ENCODE assay signal across 8 cellular contexts in the genomic region with DNA sequence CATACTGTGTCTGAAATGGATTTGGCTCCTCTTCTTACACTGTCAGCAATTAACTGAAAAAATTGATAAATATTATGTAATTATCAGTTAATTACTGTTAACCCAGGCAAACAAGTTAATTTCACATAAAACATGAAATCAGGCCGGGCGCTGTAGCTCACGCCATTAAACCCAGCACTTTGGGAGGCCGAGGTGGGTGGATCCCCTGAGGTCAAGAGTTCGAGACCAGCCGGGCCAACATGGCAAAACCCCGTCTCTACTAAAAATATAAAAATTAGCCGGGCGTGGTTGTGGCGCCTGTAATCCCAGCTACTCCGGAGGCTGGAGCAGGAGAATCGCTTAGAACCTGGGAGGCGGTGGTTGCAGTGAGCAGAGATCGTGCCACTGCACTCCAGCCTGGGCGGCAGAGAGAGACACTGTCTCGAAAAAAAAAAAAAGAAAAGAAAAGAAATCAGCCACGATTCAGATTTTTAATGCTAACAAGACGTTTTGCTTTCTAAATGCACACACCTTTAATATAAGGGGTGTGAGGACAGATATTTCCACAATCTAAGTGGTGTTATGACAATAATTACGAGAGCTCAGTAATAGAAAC. TPM values are rescaled to one million over a fixed set of nuclear protein-coding genes. Genes with fewer than 3 reads are reported as not detected.
DNase-seq lines count a peak whose midpoint lies in the region; TF ChIP-seq lines count a peak whose summit lies in the region.

No MANE protein-coding gene starts in this region.

- in situ Hi-C loops in GM13976 (cut with MboI; ENCODE audit: low sequenced_read_pairs, unreplicated experiment) = no loop called here

- intact Hi-C loops in esophagus muscularis mucosa (cut with DNase I) (loop anchor here (2.0 to 5.0 kb wide), 2 partner anchors 21 to 67 kb away; partner anchors contain the start of genes RAB21 and THAP2), ovary (cut with DNase I) (no loop called here)

- WGBS in esophagus muscularis mucosa = 27% methylated on average over 19 of the region's 19 CpGs
- WGBS in ovary, 3 donors = 9 to 13% (median 9%) methylated on average over 19 of the region's 19 CpGs

- DNase-seq in RPMI8226 (peak; percentile 8), esophagus muscularis mucosa (ENCODE audit: extremely low spot score) (no peak), ovary (peak in 3 of 5 donors; percentile 35 to 40 (median 39)), GM13976 (ENCODE audit: low spot score) (no peak), NCI-H1930 (lab: John Stamatoyannopoulos, UW) (no peak), DMS153 treated with DMSO at 0.1 percent for 48 hours (lab: John Stamatoyannopoulos, UW; ENCODE audit: unreplicated experiment) (no peak), 8988T (no peak)

- H3K4me1 ChIP-seq in ES-I3 (ENCODE audit: insufficient read depth, low read length) = peaks cover 6% of the 10 kb centered on the region; the same call in 1 of the 2 replicates
- H3K4me1 ChIP-seq in esophagus muscularis mucosa = peaks cover 17 to 36% (median 34%) of the 10 kb centered on the region in 4 donors
- no peaks in the 10 kb centered on the region for H3K4me1 ChIP-seq in ovary (ENCODE audit: insufficient read depth)

- H3K9ac ChIP-seq in ES-I3 (ENCODE audit: low read depth, low read length) = peak overlapping the region; percentile 82

- H3K4me3 ChIP-seq in esophagus muscularis mucosa (peak overlapping the region; percentile 79 to 84 (median 81)), ovary (peak overlapping the region; percentile 61)

- H3K36me3 ChIP-seq in ES-I3 (ENCODE audit: insufficient read depth, low read length) (no peaks in the 10 kb centered on the region), esophagus muscularis mucosa (peaks cover 0 to 5% (median 0%) of the 10 kb centered on the region in 4 donors), ovary (no peaks in the 10 kb centered on the region)

- H3K27ac ChIP-seq in esophagus muscularis mucosa (replicated peaks in 1 of 4) (peak overlapping the region; percentile 89 to 91 (median 90)), ovary (peak overlapping the region; percentile 66 to 76)

- TF ChIP-seq POLR2A in esophagus muscularis mucosa (IDR thresholded peaks at IDR 0.05; ENCODE audit: low read depth) = no peak
- TF ChIP-seq POLR2A in ovary (IDR thresholded peaks at IDR 0.05) = no peak

- TF ChIP-seq CTCF in esophagus muscularis mucosa (IDR thresholded peaks at IDR 0.05) (no peak), ovary (IDR thresholded peaks at IDR 0.05) (no peak), GM13976 (IDR thresholded peaks at IDR 0.05; ENCODE audit: borderline replicate concordance, control extremely low read depth, extremely low read depth, insufficient read depth, missing control alignments) (no peak)

- H3K9me3 ChIP-seq in ES-I3 (ENCODE audit: control insufficient read depth, insufficient read depth, low read length) (no peaks in the 10 kb centered on the region), esophagus muscularis mucosa (no peaks in the 10 kb centered on the region), ovary (no peaks in the 10 kb centered on the region)

- TF ChIP-seq EP300 in esophagus muscularis mucosa (IDR thresholded peaks at IDR 0.05) (no peak), ovary (IDR thresholded peaks at IDR 0.05) (no peak)

- no peaks in the 10 kb centered on the region for H3K27me3 ChIP-seq in esophagus muscularis mucosa
- H3K27me3 ChIP-seq in ovary = no peaks in the 10 kb centered on the region

RNA-seq across cellular contexts. Expression of gene TMEM19, which starts 0.5 kb away (rescaled TPM):
- 10 to 100 TPM in 3 of 4 donors, 1 to 10 TPM in 1; 9.6 to 24.2 (median 16.6) TPM for total RNA-seq in esophagus muscularis mucosa
- 10 to 100 TPM in 5 of 7 donors, 1 to 10 TPM in 2; 3.9 to 16.1 (median 11.2) TPM for total RNA-seq in ovary
- polyA plus RNA-seq in ovary = 10 to 100 TPM in 1 of 2 donors, 1 to 10 TPM in 1; 5.0 to 11.5 TPM

RNA-seq across cellular contexts. Expression of gene THAP2, which starts 21.3 kb away (rescaled TPM):
- 1 to 10 TPM; 3.3 to 5.1 (median 3.7) TPM for total RNA-seq in esophagus muscularis mucosa
- total RNA-seq in ovary = 1 to 10 TPM; 4.0 to 7.5 (median 5.9) TPM
- 1 to 10 TPM; 3.6 to 5.7 TPM for polyA plus RNA-seq in ovary

RNA-seq across cellular contexts. Expression of gene ZFC3H1, which starts 21.8 kb away (rescaled TPM):
- total RNA-seq in esophagus muscularis mucosa = 10 to 100 TPM; 19.4 to 44.0 (median 25.9) TPM
- total RNA-seq in ovary = 10 to 100 TPM; 30.1 to 51.0 (median 42.5) TPM
- polyA plus RNA-seq in ovary = 10 to 100 TPM; 17.5 to 28.9 TPM

Comparison
In these comparisons a context has a peak if more than half of its experiments do, and no peak if none do; other contexts are left out.
1. DNase-seq: peak in RPMI8226 (single experiment) and ovary (3 of 5); none in esophagus muscularis mucosa (single experiment), GM13976 (single experiment), NCI-H1930 (0 of 2), DMS153 treated with DMSO at 0.1 percent for 48 hours (single experiment) and 8988T (single experiment).